In the genomic region with DNA sequence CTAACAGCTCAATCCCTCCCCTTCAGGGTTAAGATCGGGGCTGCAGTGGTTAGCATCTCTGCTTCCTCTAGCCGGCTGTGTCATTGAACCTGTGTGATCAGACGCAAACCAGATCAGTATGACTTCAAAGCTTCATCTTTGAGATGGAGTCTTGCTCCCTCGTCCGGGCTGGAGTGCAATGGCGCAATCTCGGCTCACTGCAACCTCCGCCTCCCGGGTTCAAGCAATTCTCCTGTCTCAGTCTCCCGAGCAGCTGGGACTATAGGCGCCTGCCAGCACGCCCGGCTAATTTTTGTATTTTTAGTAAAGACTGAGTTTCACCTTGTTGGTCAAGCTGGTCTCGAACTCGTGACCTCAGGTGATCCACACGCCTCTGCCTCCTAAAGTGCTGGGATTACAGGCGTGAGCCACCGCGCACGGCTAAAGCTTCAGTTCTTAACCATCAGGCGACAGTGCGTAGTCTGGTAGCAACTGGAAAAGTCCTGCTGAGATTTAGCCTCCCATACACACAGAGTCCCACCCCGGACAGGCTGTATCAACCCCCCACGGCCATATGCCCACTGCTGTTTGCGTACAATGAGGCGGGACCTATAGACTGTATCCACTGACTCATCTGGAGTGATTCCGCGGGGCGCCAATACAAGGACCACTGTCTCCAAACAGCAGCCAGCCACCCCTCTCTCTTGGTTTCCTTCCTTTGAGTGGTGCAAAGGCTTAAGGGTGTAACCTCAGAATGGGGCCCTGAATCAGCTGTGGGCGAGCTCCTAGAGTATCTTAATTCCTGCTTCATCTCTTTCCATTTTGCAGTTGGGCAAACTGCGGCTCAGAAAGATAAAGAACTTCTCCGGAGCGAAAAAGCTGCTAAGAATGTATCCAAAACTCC, we compare ENCODE assay signal across 1 cellular context.
TF ChIP-seq lines count a peak whose summit lies in the region.

No MANE protein-coding gene starts in this region.

TF ChIP-seq in HEK293, 187 proteins besides CTCF, POLR2A, EP300 and RAD21 (continued from another document and continues in another):
- TF ChIP-seq, protein P1, sequence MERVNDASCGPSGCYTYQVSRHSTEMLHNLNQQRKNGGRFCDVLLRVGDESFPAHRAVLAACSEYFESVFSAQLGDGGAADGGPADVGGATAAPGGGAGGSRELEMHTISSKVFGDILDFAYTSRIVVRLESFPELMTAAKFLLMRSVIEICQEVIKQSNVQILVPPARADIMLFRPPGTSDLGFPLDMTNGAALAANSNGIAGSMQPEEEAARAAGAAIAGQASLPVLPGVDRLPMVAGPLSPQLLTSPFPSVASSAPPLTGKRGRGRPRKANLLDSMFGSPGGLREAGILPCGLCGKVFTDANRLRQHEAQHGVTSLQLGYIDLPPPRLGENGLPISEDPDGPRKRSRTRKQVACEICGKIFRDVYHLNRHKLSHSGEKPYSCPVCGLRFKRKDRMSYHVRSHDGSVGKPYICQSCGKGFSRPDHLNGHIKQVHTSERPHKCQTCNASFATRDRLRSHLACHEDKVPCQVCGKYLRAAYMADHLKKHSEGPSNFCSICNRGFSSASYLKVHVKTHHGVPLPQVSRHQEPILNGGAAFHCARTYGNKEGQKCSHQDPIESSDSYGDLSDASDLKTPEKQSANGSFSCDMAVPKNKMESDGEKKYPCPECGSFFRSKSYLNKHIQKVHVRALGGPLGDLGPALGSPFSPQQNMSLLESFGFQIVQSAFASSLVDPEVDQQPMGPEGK (tag by site-specific recombination; IDR thresholded peaks at IDR 0.05) = peak; percentile 41
- TF ChIP-seq ZNF596 (tag by site-specific recombination; IDR thresholded peaks at IDR 0.05) = peak; percentile 66; the same call in 1 of the 2 replicates
- TF ChIP-seq ZNF629 (tag by site-specific recombination; IDR thresholded peaks at IDR 0.05) = peak; percentile 65
- TF ChIP-seq ZNF48 (tag by site-specific recombination; IDR thresholded peaks at IDR 0.05) = no peak
- TF ChIP-seq KLF1 (tag by site-specific recombination; IDR thresholded peaks at IDR 0.05) = no peak
- no peak; the same call in 1 of the 2 replicates for TF ChIP-seq ZNF324 (tag by site-specific recombination; IDR thresholded peaks at IDR 0.05)
- TF ChIP-seq KLF7 (tag by site-specific recombination; IDR thresholded peaks at IDR 0.05; ENCODE audit: borderline replicate concordance) = no peak
- TF ChIP-seq RBAK (tag by site-specific recombination; IDR thresholded peaks at IDR 0.05) = no peak
- no peak for TF ChIP-seq GLI2 (tag by site-specific recombination; IDR thresholded peaks at IDR 0.05; ENCODE audit: borderline replicate concordance, low read depth)
- TF ChIP-seq SCRT2 (tag by site-specific recombination; IDR thresholded peaks at IDR 0.05) = peak; percentile 62; the same call in 1 of the 2 replicates
- no peak for TF ChIP-seq ZNF354C (tag by site-specific recombination; IDR thresholded peaks at IDR 0.05; ENCODE audit: borderline replicate concordance, low read depth)
- no peak for TF ChIP-seq TCF7L2 (IDR thresholded peaks at IDR 0.05; ENCODE audit: borderline replicate concordance, low read depth, low read length)
- TF ChIP-seq SETDB1 (IDR thresholded peaks at IDR 0.05; ENCODE audit: insufficient read length, low read length) = no peak
- TF ChIP-seq, protein P2, sequence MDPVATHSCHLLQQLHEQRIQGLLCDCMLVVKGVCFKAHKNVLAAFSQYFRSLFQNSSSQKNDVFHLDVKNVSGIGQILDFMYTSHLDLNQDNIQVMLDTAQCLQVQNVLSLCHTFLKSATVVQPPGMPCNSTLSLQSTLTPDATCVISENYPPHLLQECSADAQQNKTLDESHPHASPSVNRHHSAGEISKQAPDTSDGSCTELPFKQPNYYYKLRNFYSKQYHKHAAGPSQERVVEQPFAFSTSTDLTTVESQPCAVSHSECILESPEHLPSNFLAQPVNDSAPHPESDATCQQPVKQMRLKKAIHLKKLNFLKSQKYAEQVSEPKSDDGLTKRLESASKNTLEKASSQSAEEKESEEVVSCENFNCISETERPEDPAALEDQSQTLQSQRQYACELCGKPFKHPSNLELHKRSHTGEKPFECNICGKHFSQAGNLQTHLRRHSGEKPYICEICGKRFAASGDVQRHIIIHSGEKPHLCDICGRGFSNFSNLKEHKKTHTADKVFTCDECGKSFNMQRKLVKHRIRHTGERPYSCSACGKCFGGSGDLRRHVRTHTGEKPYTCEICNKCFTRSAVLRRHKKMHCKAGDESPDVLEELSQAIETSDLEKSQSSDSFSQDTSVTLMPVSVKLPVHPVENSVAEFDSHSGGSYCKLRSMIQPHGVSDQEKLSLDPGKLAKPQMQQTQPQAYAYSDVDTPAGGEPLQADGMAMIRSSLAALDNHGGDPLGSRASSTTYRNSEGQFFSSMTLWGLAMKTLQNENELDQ (tag by site-specific recombination; IDR thresholded peaks at IDR 0.05; ENCODE audit: low read depth) = no peak
- TF ChIP-seq ZNF155 (tag by site-specific recombination; IDR thresholded peaks at IDR 0.05) = no peak
- TF ChIP-seq, protein P3, sequence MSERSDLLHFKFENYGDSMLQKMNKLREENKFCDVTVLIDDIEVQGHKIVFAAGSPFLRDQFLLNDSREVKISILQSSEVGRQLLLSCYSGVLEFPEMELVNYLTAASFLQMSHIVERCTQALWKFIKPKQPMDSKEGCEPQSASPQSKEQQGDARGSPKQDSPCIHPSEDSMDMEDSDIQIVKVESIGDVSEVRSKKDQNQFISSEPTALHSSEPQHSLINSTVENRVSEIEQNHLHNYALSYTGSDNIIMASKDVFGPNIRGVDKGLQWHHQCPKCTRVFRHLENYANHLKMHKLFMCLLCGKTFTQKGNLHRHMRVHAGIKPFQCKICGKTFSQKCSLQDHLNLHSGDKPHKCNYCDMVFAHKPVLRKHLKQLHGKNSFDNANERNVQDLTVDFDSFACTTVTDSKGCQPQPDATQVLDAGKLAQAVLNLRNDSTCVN (tag by site-specific recombination; optimal IDR thresholded peaks at IDR 0.05) = no peak
- TF ChIP-seq GLIS1 (tag by site-specific recombination; IDR thresholded peaks at IDR 0.05) = peak; percentile 97
- no peak; the same call in none of the 2 replicates for TF ChIP-seq WT1 (tag by site-specific recombination; IDR thresholded peaks at IDR 0.05)
- no peak for TF ChIP-seq MEIS1 (CRISPR knock-in tag; IDR thresholded peaks at IDR 0.05; ENCODE audit: borderline replicate concordance)
- no peak; the same call in 1 of the 2 replicates for TF ChIP-seq KLF9 (tag by site-specific recombination; IDR thresholded peaks at IDR 0.05; ENCODE audit: low read depth)
- TF ChIP-seq ZNF37A (tag by site-specific recombination; IDR thresholded peaks at IDR 0.05) = no peak
- peak; percentile 6; the same call in 1 of the 2 replicates for TF ChIP-seq ZNF664 (tag by site-specific recombination; IDR thresholded peaks at IDR 0.05)
- TF ChIP-seq ZNF366 (tag by site-specific recombination; conservative IDR thresholded peaks at IDR 0.05) = no peak; the same call in none of the 2 replicates
- no peak for TF ChIP-seq ZNF138 (tag by site-specific recombination; IDR thresholded peaks at IDR 0.05; ENCODE audit: borderline replicate concordance)
- TF ChIP-seq, protein P4, sequence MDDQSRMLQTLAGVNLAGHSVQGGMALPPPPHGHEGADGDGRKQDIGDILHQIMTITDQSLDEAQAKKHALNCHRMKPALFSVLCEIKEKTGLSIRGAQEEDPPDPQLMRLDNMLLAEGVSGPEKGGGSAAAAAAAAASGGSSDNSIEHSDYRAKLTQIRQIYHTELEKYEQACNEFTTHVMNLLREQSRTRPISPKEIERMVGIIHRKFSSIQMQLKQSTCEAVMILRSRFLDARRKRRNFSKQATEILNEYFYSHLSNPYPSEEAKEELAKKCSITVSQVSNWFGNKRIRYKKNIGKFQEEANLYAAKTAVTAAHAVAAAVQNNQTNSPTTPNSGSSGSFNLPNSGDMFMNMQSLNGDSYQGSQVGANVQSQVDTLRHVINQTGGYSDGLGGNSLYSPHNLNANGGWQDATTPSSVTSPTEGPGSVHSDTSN (CRISPR knock-in tag; IDR thresholded peaks at IDR 0.05) = no peak
- TF ChIP-seq, protein P5, sequence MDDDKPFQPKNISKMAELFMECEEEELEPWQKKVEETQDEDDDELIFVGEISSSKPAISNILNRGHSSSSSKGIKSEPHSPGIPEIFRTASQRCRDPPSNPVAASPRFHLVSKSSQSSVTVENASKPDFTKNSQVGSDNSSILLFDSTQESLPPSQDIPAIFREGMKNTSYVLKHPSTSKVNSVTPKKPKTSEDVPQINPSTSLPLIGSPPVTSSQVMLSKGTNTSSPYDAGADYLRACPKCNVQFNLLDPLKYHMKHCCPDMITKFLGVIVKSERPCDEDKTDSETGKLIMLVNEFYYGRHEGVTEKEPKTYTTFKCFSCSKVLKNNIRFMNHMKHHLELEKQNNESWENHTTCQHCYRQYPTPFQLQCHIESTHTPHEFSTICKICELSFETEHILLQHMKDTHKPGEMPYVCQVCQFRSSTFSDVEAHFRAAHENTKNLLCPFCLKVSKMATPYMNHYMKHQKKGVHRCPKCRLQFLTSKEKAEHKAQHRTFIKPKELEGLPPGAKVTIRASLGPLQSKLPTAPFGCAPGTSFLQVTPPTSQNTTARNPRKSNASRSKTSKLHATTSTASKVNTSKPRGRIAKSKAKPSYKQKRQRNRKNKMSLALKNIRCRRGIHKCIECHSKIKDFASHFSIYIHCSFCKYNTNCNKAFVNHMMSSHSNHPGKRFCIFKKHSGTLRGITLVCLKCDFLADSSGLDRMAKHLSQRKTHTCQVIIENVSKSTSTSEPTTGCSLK (tag by site-specific recombination; IDR thresholded peaks at IDR 0.05) = no peak
- TF ChIP-seq ZNF792 (tag by site-specific recombination; IDR thresholded peaks at IDR 0.05) = peak; percentile 68; the same call in 1 of the 2 replicates
- TF ChIP-seq, protein P6, sequence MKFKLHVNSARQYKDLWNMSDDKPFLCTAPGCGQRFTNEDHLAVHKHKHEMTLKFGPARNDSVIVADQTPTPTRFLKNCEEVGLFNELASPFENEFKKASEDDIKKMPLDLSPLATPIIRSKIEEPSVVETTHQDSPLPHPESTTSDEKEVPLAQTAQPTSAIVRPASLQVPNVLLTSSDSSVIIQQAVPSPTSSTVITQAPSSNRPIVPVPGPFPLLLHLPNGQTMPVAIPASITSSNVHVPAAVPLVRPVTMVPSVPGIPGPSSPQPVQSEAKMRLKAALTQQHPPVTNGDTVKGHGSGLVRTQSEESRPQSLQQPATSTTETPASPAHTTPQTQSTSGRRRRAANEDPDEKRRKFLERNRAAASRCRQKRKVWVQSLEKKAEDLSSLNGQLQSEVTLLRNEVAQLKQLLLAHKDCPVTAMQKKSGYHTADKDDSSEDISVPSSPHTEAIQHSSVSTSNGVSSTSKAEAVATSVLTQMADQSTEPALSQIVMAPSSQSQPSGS (tag by site-specific recombination; IDR thresholded peaks at IDR 0.05; ENCODE audit: low read depth) = no peak
- peak; percentile 36; the same call in 1 of the 2 replicates for TF ChIP-seq PRDM1 (tag by site-specific recombination; IDR thresholded peaks at IDR 0.05)
- peak; percentile 67 for TF ChIP-seq OSR2 (tag by site-specific recombination; IDR thresholded peaks at IDR 0.05)
- TF ChIP-seq, protein P7, sequence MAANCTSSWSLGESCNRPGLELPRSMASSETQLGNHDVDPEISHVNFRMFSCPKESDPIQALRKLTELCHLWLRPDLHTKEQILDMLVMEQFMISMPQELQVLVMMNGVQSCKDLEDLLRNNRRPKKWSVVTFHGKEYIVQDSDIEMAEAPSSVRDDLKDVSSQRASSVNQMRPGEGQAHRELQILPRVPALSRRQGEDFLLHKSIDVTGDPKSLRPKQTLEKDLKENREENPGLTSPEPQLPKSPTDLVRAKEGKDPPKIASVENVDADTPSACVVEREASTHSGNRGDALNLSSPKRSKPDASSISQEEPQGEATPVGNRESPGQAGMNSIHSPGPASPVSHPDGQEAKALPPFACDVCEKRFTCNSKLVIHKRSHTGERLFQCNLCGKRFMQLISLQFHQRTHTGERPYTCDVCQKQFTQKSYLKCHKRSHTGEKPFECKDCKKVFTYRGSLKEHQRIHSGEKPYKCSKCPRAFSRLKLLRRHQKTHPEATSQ (tag by site-specific recombination; IDR thresholded peaks at IDR 0.05) = no peak
- TF ChIP-seq, protein P8, sequence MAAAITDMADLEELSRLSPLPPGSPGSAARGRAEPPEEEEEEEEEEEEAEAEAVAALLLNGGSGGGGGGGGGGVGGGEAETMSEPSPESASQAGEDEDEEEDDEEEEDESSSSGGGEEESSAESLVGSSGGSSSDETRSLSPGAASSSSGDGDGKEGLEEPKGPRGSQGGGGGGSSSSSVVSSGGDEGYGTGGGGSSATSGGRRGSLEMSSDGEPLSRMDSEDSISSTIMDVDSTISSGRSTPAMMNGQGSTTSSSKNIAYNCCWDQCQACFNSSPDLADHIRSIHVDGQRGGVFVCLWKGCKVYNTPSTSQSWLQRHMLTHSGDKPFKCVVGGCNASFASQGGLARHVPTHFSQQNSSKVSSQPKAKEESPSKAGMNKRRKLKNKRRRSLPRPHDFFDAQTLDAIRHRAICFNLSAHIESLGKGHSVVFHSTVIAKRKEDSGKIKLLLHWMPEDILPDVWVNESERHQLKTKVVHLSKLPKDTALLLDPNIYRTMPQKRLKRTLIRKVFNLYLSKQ (tag by site-specific recombination; IDR thresholded peaks at IDR 0.05; ENCODE audit: borderline replicate concordance) = no peak
- TF ChIP-seq, protein P9, sequence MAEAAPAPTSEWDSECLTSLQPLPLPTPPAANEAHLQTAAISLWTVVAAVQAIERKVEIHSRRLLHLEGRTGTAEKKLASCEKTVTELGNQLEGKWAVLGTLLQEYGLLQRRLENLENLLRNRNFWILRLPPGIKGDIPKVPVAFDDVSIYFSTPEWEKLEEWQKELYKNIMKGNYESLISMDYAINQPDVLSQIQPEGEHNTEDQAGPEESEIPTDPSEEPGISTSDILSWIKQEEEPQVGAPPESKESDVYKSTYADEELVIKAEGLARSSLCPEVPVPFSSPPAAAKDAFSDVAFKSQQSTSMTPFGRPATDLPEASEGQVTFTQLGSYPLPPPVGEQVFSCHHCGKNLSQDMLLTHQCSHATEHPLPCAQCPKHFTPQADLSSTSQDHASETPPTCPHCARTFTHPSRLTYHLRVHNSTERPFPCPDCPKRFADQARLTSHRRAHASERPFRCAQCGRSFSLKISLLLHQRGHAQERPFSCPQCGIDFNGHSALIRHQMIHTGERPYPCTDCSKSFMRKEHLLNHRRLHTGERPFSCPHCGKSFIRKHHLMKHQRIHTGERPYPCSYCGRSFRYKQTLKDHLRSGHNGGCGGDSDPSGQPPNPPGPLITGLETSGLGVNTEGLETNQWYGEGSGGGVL (tag by site-specific recombination; IDR thresholded peaks at IDR 0.05) = no peak; the same call in 1 of the 2 replicates
- TF ChIP-seq, protein P10, sequence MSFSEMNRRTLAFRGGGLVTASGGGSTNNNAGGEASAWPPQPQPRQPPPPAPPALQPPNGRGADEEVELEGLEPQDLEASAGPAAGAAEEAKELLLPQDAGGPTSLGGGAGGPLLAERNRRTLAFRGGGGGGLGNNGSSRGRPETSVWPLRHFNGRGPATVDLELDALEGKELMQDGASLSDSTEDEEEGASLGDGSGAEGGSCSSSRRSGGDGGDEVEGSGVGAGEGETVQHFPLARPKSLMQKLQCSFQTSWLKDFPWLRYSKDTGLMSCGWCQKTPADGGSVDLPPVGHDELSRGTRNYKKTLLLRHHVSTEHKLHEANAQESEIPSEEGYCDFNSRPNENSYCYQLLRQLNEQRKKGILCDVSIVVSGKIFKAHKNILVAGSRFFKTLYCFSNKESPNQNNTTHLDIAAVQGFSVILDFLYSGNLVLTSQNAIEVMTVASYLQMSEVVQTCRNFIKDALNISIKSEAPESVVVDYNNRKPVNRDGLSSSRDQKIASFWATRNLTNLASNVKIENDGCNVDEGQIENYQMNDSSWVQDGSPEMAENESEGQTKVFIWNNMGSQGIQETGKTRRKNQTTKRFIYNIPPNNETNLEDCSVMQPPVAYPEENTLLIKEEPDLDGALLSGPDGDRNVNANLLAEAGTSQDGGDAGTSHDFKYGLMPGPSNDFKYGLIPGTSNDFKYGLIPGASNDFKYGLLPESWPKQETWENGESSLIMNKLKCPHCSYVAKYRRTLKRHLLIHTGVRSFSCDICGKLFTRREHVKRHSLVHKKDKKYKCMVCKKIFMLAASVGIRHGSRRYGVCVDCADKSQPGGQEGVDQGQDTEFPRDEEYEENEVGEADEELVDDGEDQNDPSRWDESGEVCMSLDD (tag by site-specific recombination; IDR thresholded peaks at IDR 0.05) = no peak
- no peak for TF ChIP-seq ZNF112 (tag by site-specific recombination; IDR thresholded peaks at IDR 0.05)
- peak; percentile 54; the same call in 1 of the 2 replicates for TF ChIP-seq ZNF121 (tag by site-specific recombination; IDR thresholded peaks at IDR 0.05)
